ENCODE assay signal across 1 cellular context in the genomic region with DNA sequence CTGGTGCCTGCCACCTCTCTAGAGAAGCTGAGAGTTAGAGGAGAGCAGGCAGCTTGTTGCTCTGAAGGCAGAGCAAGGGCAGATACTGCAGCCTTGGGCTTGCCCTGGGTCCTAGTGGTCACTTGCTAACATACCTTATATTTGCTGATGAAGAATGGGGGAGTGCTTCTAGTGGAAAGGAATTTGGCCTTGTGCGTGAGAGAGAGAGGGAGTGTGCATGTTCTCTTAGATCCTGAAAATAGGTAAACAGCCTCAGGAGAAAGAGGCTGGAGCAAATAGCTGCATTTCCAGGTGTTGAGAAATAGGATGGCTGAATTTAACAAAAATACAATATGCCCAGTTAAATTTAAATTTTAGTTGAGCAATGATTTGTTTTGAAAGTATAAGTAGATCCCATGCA.
A peak's percentile ranks its signal among the peaks of the same experiment; 100 is the strongest.
TF ChIP-seq lines count a peak whose summit lies in the region.

No MANE protein-coding gene starts in this region.

TF ChIP-seq in HepG2, 621 proteins besides CTCF, POLR2A, EP300 and RAD21 (continued from another document):
- TF ChIP-seq, protein P1, sequence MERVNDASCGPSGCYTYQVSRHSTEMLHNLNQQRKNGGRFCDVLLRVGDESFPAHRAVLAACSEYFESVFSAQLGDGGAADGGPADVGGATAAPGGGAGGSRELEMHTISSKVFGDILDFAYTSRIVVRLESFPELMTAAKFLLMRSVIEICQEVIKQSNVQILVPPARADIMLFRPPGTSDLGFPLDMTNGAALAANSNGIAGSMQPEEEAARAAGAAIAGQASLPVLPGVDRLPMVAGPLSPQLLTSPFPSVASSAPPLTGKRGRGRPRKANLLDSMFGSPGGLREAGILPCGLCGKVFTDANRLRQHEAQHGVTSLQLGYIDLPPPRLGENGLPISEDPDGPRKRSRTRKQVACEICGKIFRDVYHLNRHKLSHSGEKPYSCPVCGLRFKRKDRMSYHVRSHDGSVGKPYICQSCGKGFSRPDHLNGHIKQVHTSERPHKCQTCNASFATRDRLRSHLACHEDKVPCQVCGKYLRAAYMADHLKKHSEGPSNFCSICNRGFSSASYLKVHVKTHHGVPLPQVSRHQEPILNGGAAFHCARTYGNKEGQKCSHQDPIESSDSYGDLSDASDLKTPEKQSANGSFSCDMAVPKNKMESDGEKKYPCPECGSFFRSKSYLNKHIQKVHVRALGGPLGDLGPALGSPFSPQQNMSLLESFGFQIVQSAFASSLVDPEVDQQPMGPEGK (CRISPR knock-in tag; IDR thresholded peaks at IDR 0.05), result peak; percentile 81
- TF ChIP-seq BHLHE40 (IDR thresholded peaks at IDR 0.05; ENCODE audit: low read length) (peak; percentile 67), XBP1 (CRISPR knock-in tag; IDR thresholded peaks at IDR 0.05) (no peak), PPARG (CRISPR knock-in tag; conservative IDR thresholded peaks at IDR 0.05) (no peak; the same call in 1 of the 2 replicates), FOSL2 (CRISPR knock-in tag; IDR thresholded peaks at IDR 0.05) (peak; percentile 81), TAF1 (CRISPR knock-in tag; IDR thresholded peaks at IDR 0.05) (peak; percentile 50; the same call in 1 of the 2 replicates), ZNF205 (CRISPR knock-in tag; IDR thresholded peaks at IDR 0.05) (peak; percentile 42; the same call in 1 of the 2 replicates), NCOA2 (CRISPR knock-in tag; IDR thresholded peaks at IDR 0.05) (peak; percentile 97), ZNF598 (CRISPR knock-in tag; IDR thresholded peaks at IDR 0.05; ENCODE audit: borderline replicate concordance) (no peak), MTA1 (CRISPR knock-in tag; IDR thresholded peaks at IDR 0.05; ENCODE audit: borderline replicate concordance) (no peak; the same call in 1 of the 2 replicates)
- TF ChIP-seq, protein P2, sequence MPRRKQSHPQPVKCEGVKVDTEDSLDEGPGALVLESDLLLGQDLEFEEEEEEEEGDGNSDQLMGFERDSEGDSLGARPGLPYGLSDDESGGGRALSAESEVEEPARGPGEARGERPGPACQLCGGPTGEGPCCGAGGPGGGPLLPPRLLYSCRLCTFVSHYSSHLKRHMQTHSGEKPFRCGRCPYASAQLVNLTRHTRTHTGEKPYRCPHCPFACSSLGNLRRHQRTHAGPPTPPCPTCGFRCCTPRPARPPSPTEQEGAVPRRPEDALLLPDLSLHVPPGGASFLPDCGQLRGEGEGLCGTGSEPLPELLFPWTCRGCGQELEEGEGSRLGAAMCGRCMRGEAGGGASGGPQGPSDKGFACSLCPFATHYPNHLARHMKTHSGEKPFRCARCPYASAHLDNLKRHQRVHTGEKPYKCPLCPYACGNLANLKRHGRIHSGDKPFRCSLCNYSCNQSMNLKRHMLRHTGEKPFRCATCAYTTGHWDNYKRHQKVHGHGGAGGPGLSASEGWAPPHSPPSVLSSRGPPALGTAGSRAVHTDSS (CRISPR knock-in tag; conservative IDR thresholded peaks at IDR 0.05), result no peak
- TF ChIP-seq, protein P3, sequence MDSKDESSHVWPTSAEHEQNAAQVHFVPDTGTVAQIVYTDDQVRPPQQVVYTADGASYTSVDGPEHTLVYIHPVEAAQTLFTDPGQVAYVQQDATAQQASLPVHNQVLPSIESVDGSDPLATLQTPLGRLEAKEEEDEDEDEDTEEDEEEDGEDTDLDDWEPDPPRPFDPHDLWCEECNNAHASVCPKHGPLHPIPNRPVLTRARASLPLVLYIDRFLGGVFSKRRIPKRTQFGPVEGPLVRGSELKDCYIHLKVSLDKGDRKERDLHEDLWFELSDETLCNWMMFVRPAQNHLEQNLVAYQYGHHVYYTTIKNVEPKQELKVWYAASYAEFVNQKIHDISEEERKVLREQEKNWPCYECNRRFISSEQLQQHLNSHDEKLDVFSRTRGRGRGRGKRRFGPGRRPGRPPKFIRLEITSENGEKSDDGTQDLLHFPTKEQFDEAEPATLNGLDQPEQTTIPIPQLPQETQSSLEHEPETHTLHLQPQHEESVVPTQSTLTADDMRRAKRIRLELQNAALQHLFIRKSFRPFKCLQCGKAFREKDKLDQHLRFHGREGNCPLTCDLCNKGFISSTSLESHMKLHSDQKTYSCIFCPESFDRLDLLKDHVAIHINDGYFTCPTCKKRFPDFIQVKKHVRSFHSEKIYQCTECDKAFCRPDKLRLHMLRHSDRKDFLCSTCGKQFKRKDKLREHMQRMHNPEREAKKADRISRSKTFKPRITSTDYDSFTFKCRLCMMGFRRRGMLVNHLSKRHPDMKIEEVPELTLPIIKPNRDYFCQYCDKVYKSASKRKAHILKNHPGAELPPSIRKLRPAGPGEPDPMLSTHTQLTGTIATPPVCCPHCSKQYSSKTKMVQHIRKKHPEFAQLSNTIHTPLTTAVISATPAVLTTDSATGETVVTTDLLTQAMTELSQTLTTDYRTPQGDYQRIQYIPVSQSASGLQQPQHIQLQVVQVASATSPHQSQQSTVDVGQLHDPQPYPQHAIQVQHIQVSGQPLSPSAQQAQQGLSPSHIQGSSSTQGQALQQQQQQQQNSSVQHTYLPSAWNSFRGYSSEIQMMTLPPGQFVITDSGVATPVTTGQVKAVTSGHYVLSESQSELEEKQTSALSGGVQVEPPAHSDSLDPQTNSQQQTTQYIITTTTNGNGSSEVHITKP (CRISPR knock-in tag; IDR thresholded peaks at IDR 0.05; ENCODE audit: low read depth), result peak; percentile 62
- TF ChIP-seq, protein P4, sequence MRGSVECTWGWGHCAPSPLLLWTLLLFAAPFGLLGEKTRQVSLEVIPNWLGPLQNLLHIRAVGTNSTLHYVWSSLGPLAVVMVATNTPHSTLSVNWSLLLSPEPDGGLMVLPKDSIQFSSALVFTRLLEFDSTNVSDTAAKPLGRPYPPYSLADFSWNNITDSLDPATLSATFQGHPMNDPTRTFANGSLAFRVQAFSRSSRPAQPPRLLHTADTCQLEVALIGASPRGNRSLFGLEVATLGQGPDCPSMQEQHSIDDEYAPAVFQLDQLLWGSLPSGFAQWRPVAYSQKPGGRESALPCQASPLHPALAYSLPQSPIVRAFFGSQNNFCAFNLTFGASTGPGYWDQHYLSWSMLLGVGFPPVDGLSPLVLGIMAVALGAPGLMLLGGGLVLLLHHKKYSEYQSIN (CRISPR knock-in tag; IDR thresholded peaks at IDR 0.05; ENCODE audit: borderline replicate concordance), result no peak
